In the genomic region with DNA sequence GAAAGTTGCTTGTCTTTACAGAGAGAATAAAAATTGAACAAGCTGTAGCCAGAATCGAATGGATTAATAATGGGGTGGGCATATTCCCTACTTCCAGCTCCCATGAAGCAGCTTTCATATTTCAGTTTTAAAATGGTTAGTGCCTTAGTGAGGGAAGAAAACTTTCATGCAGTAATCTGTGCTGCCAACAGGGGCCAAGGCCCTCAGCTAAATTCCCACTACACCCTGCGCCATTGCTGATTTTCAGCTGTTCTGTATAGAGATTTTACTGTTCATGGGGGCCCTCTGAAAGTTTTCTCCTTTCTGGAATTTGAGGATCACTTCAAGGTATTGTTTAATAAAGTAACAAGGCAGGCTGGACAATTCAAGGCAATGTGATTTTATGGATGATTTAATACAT, we compare ENCODE assay signal across 14 cellular contexts. TPM values are rescaled to one million over a fixed set of nuclear protein-coding genes. Genes with fewer than 3 reads are reported as not detected.
DNase-seq lines count a peak whose midpoint lies in the region; ATAC-seq, FAIRE-seq and TF ChIP-seq lines count a peak whose summit lies in the region.
"Had no signal": no experiment of that assay in that cellular context is flagged by ENCODE, and none has a peak within 500 bp of the region (broad histone marks: within the 10 kb centered on the region; RNA-seq: fewer than 3 reads in every experiment).

No MANE protein-coding gene starts in this region.

- H3K4me3 ChIP-seq in AG04450 (ENCODE audit: low read depth, low read length) (no peak overlapping the region), GM12875 (ENCODE audit: low read depth, low read length) (no peak overlapping the region), K562 (no peak overlapping the region), left lung (no peak overlapping the region)

- intact Hi-C loops in K562 (cut with micrococcal nuclease) = no loop called here
- intact Hi-C loops in left lung (cut with DNase I) = no loop called here

- no peaks in the 10 kb centered on the region for H3K9me3 ChIP-seq in AG04450 (ENCODE audit: control insufficient read depth, insufficient read depth, low read length)
- no peaks in the 10 kb centered on the region for H3K9me3 ChIP-seq in K562 (replicated peaks; ENCODE audit: control insufficient read depth, insufficient read depth, low read depth, low read length)
- H3K9me3 ChIP-seq in left lung = no peaks in the 10 kb centered on the region

- no peaks in the 10 kb centered on the region for H3K9me1 ChIP-seq in K562 (ENCODE audit: control insufficient read depth, insufficient read depth, low read length)

- DNase-seq in AG04450 (ENCODE audit: low read depth, low spot score) = no peak
- no peak for DNase-seq in K562 (ENCODE audit: extremely low read depth in 1 of 4, low spot score in 3 of 4)
- no peak for DNase-seq in left lung
- DNase-seq in activated CD4-positive, CD25-positive, alpha-beta regulatory T cell (lab: John Stamatoyannopoulos, UW) = no peak
- DNase-seq in amygdala (lab: John Stamatoyannopoulos, UW) = no peak
- DNase-seq in stimulated activated CD4-positive, alpha-beta T cell treated with anti-CD3 and anti-CD28 coated beads, Interleukin-12 subunit alpha, Interleukin-12 subunit beta, amount 100 ng/mL, for 4 hours = no peak
- no peak for DNase-seq in RKO (ENCODE audit: low spot score)
- DNase-seq: GOT3; hippocampal formation; mesendoderm; NCI-H345; Right ventricle myocardium superior; stimulated activated CD4-positive, alpha-beta T cell treated with anti-CD3 and anti-CD28 coated beads, Interleukin-4, amount 100 ng/mL, for 4 hours had no signal

- H3K27ac ChIP-seq in AG04450 (ENCODE audit: low read depth, low read length) (no peak overlapping the region), K562 (ENCODE audit: extremely low read depth, low read depth, low read length) (no peak overlapping the region), left lung (peak overlapping the region; percentile 41 to 58)

- H2AFZ ChIP-seq in K562 (ENCODE audit: low read depth, low read length) = no peak overlapping the region

- ATAC-seq in K562 (peak; percentile 79), left lung (no peak)

- CTCF ChIA-PET in AG04450 (lab: Charles Lee) = interaction anchor here (0.8 to 2.0 kb wide), 6 partner anchors 10 to 374 kb away, joined by 5 to 7 read pairs (median 5); no protein-coding TSS in a partner anchor
- CTCF ChIA-PET in K562 (lab: Yijun Ruan, JAX; ENCODE audit: low intra/inter-chr PET ratio) = no interaction called here

- no peak for TF ChIP-seq POLR2A in K562 (conservative IDR thresholded peaks at IDR 0.05)

- no peak overlapping the region for H3K4me2 ChIP-seq in K562 (ENCODE audit: insufficient read depth, low read length)

- H3K36me3 ChIP-seq in K562 (ENCODE audit: control insufficient read depth, insufficient read depth, low read length) (no peaks in the 10 kb centered on the region), left lung (peaks cover 0 to 13% of the 10 kb centered on the region in 2 donors)

- 66% methylated on average over 2 of the region's 2 CpGs for WGBS in K562 (ENCODE audit: insufficient coverage, low coverage, missing lambda C conversion rate)

- H3K27me3 ChIP-seq in AG04450 (ENCODE audit: control insufficient read depth, insufficient read depth, low read length) (no peaks in the 10 kb centered on the region), K562 (ENCODE audit: control insufficient read depth in 2 of 2, insufficient read depth in 2 of 2, low read length in 2 of 2) (no peaks in the 10 kb centered on the region), left lung (no peaks in the 10 kb centered on the region)

- no peak for FAIRE-seq in K562 (lab: Jason Lieb, UNC)

- H3K4me1 ChIP-seq in K562 (replicated peaks in 1 of 2; ENCODE audit: control insufficient read depth in 2 of 2, insufficient read depth in 2 of 2, low read length in 2 of 2) (peaks cover 0 to 18% of the 10 kb centered on the region in 2 experiments; a peak in 4 of 5 replicates), left lung (peaks cover 7 to 53% of the 10 kb centered on the region in 2 donors)

- peaks cover 26% of the 10 kb centered on the region for H3K79me2 ChIP-seq in K562 (ENCODE audit: control insufficient read depth, insufficient read depth, low read length)

- no peak for TF ChIP-seq EP300 in K562 (IDR thresholded peaks at IDR 0.05; ENCODE audit: low read length)

- no peak for TF ChIP-seq RAD21 in K562 (CRISPR knock-in tag; conservative IDR thresholded peaks at IDR 0.05 in 1 of 2, IDR thresholded peaks at IDR 0.05 in 1 of 2)

- in situ Hi-C loops in K562 (cut with MboI) = no loop called here

- no TSS peak for BruUV-seq in K562 (replicated peaks; lab: Mats Ljungman, UMichigan)

- TF ChIP-seq CTCF in AG04450 (IDR thresholded peaks at IDR 0.05; ENCODE audit: low read depth, low read length) = peak; percentile 25; the same call in 1 of the 2 replicates
- peak; percentile 14; the same call in 1 of the 2 replicates for TF ChIP-seq CTCF in GM12875 (IDR thresholded peaks at IDR 0.05; ENCODE audit: borderline replicate concordance, insufficient read depth, low read depth, low read length)
- peak in 2 of 3 experiments; percentile 9; a peak in 1 of 6 replicates for TF ChIP-seq CTCF in K562 (IDR thresholded peaks at IDR 0.05 in 2 of 3, conservative IDR thresholded peaks at IDR 0.05 in 1 of 3; ENCODE audit: insufficient read depth in 2 of 3, low read depth in 1 of 3, low read length in 3 of 3)
- no peak for TF ChIP-seq CTCF in left lung (IDR thresholded peaks at IDR 0.05)

- H3K9ac ChIP-seq in K562 (ENCODE audit: insufficient read depth in 1 of 2, low read depth in 2 of 2, low read length in 2 of 2) = no peak overlapping the region

- no peaks in the 10 kb centered on the region; the same call in 1 of the 2 replicates for H4K20me1 ChIP-seq in K562 (replicated peaks; ENCODE audit: control insufficient read depth, insufficient read depth, low read length)

- POLR2A ChIA-PET in AG04450 (lab: Yijun Ruan, JAX) (no interaction called here), K562 (lab: Yijun Ruan, JAX) (interaction anchor here (1.0 to 1.8 kb wide), 4 partner anchors 11 to 27 kb away, joined by 3 to 8 read pairs (median 4); no protein-coding TSS in a partner anchor)

TF ChIP-seq in K562, 482 proteins besides CTCF, POLR2A, EP300 and RAD21 (continues in another document):
- no peak for TF ChIP-seq LEF1 (IDR thresholded peaks at IDR 0.05)
- no peak for TF ChIP-seq ARNT (IDR thresholded peaks at IDR 0.05)
- TF ChIP-seq HDAC3 (IDR thresholded peaks at IDR 0.05; ENCODE audit: borderline replicate concordance, partially characterized antibody) = no peak
- no peak for TF ChIP-seq USF2 (CRISPR knock-in tag; IDR thresholded peaks at IDR 0.05)
- no peak for TF ChIP-seq ZNF282 (CRISPR knock-in tag; IDR thresholded peaks at IDR 0.05)
- TF ChIP-seq ZC3H4 (CRISPR knock-in tag; IDR thresholded peaks at IDR 0.05; ENCODE audit: borderline replicate concordance) = no peak
- no peak for TF ChIP-seq RFX7 (CRISPR knock-in tag; IDR thresholded peaks at IDR 0.05)
- TF ChIP-seq ZNF830 (CRISPR knock-in tag; IDR thresholded peaks at IDR 0.05) = no peak
- no peak for TF ChIP-seq ZBTB1 (CRISPR knock-in tag; IDR thresholded peaks at IDR 0.05; ENCODE audit: borderline replicate concordance, low read depth)
- TF ChIP-seq SMARCC2 (IDR thresholded peaks at IDR 0.05; ENCODE audit: low read depth) = no peak
- TF ChIP-seq XRCC5 (IDR thresholded peaks at IDR 0.05; ENCODE audit: low read depth, low read length) = no peak
- TF ChIP-seq, protein P1, sequence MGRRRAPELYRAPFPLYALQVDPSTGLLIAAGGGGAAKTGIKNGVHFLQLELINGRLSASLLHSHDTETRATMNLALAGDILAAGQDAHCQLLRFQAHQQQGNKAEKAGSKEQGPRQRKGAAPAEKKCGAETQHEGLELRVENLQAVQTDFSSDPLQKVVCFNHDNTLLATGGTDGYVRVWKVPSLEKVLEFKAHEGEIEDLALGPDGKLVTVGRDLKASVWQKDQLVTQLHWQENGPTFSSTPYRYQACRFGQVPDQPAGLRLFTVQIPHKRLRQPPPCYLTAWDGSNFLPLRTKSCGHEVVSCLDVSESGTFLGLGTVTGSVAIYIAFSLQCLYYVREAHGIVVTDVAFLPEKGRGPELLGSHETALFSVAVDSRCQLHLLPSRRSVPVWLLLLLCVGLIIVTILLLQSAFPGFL (CRISPR knock-in tag; IDR thresholded peaks at IDR 0.05) = no peak
- no peak for TF ChIP-seq CHCHD3 (CRISPR knock-in tag; IDR thresholded peaks at IDR 0.05)
- no peak for TF ChIP-seq NFE2L1 (tag; IDR thresholded peaks at IDR 0.05; ENCODE audit: borderline replicate concordance, low read depth)

RNA-seq across cellular contexts. Expression of gene CAST, which starts 58.2 kb away (rescaled TPM):
- polyA plus RNA-seq in AG04450 (2011; rRNA removed) (145 and 191 TPM in 2 replicates), K562 (2011; rRNA removed) (47.4 and 63.5 TPM in 2 replicates), K562 (2014; fragmentation: Illumina TruSeq; extraction: Trizol) (116 and 136 TPM in 2 replicates), K562 (2014; fragmentation: Nextera tagmentation; extraction: Ambion mirVana) (10 to 100 TPM; 55.5 to 84.8 TPM), K562 (2014; rRNA removed) (55.3 and 91.0 TPM in 2 replicates)
- 106 and 137 TPM in 2 replicates for polyA minus RNA-seq in AG04450 (2011; rRNA and poly(A)+ RNA removed)
- 41.2 and 98.5 TPM in 2 replicates for total RNA-seq in K562 (2011; cell fraction: chromatin; rRNA removed; ENCODE audit: low replicate concordance)
- 21.7 and 26.8 TPM in 2 replicates for total RNA-seq in K562 (2011; cell fraction: nucleolus; rRNA removed)
- 49.9 and 78.0 TPM in 2 replicates for total RNA-seq in K562 (2011; cell fraction: nucleoplasm; rRNA removed)
- total RNA-seq in K562 (2014; rRNA removed) (86.1 TPM in 2 replicates), K562 (2014; rRNA removed; fragmentation: Illumina TruSeq; extraction: Trizol) (103 and 125 TPM in 2 replicates), K562 (2015; rRNA removed; fragmentation: Illumina TruSeq; extraction: Trizol) (107 and 118 TPM in 2 replicates), K562 (2021) (75.2 and 78.8 TPM in 2 replicates), left lung (100 to 1,000 TPM; 232 to 264 TPM)
- polyA plus RNA-seq in K562 (2011; cell fraction: cytosol; rRNA removed) = 17.9 and 29.6 TPM in 2 replicates
- polyA plus RNA-seq in K562 (2011; cell fraction: nucleus; rRNA removed) = 46.8 and 58.1 TPM in 2 replicates
- 65.8 and 74.4 TPM in 2 replicates for polyA plus RNA-seq in K562 (2012)
- polyA minus RNA-seq in K562 (2011; rRNA and poly(A)+ RNA removed) = 94.4 and 97.4 TPM in 2 replicates
- 44.8 and 56.5 TPM in 2 replicates for polyA minus RNA-seq in K562 (2011; cell fraction: cytosol; rRNA and poly(A)+ RNA removed)
- polyA minus RNA-seq in K562 (2011; cell fraction: nucleus; rRNA and poly(A)+ RNA removed) = 51.8 and 95.7 TPM in 2 replicates

Comparison
In these comparisons a context has a peak if more than half of its experiments do, and no peak if none do; other contexts are left out.
1. H3K27ac ChIP-seq: peak in left lung (2 of 2); none in AG04450 (single experiment) and K562 (single experiment).
2. CTCF ChIP-seq: peak in AG04450 (single experiment), GM12875 (single experiment) and K562 (2 of 3); none in left lung (0 of 2).